ENCODE assay signal across 32 cellular contexts in genomic region chr2:223971731-223972130, GRCh38.
"Had no signal": no experiment of that assay in that cellular context is flagged by ENCODE, and none has a peak within 500 bp of the region (broad histone marks: within the 10 kb centered on the region; RNA-seq: fewer than 3 reads in every experiment).

No MANE protein-coding gene starts in this region.

- H3K4me1 ChIP-seq: adrenal gland, body of pancreas, breast epithelium had no signal

- H3K9me3 ChIP-seq: adrenal gland, body of pancreas, breast epithelium had no signal

- H3K4me3 ChIP-seq: adrenal gland, body of pancreas, breast epithelium had no signal

- H3K27ac ChIP-seq: adrenal gland, body of pancreas, brain microvascular endothelial cell, breast epithelium, VCaP had no signal

- DNase-seq: activated B cell treated with CpG ODN at 0.5 μM for 24 hours; activated CD4-positive, alpha-beta memory T cell treated with anti-CD3 and anti-CD28 coated beads for 36 hours; activated CD4-positive, alpha-beta T cell treated with anti-CD3 and anti-CD28 coated beads for 4 hours; activated CD4-positive, alpha-beta T cell treated with anti-CD3 and anti-CD28 coated beads, Interleukin-2, amount 10 ng/mL, durations not matched to agents 24 days and 14 days; activated CD4-positive, alpha-beta T cell treated with anti-CD3 and anti-CD28 coated beads, Interleukin-2, amount 50 U/mL, for 1 hour; activated CD4-positive, alpha-beta T cell treated with anti-CD3 and anti-CD28 coated beads, Interleukin-2, amount 50 U/mL, for 4 hours; activated CD4-positive, CD25-positive, alpha-beta regulatory T cell treated with anti-CD3 and anti-CD28 coated beads, Interleukin-2, amount 50 U/mL, for 72 hours; activated CD8-positive, alpha-beta memory T cell treated with anti-CD3 and anti-CD28 coated beads, Interleukin-2, amount 50 U/mL, for 4 hours; activated CD8-positive, alpha-beta T cell treated with anti-CD3 and anti-CD28 coated beads for 36 hours; activated effector memory CD4-positive, alpha-beta T cell treated with anti-CD3 and anti-CD28 coated beads, Interleukin-2, amount 50 U/mL, for 16 hours; activated gamma-delta T cell treated with Interleukin-2 at 50 U/mL for 16 hours; activated naive CD4-positive, alpha-beta T cell; activated naive CD4-positive, alpha-beta T cell treated with anti-CD3 and anti-CD28 coated beads for 36 hours; activated naive CD4-positive, alpha-beta T cell treated with anti-CD3 and anti-CD28 coated beads, Interleukin-2, amount 50 U/mL, for 16 hours; activated naive CD8-positive, alpha-beta T cell treated with anti-CD3 and anti-CD28 coated beads for 36 hours; activated T-cell treated with anti-CD3 and anti-CD28 coated beads for 4 hours; activated T-cell treated with anti-CD3 and anti-CD28 coated beads, Interleukin-2, amount 50 U/mL, for 1 hour; activated T-cell treated with anti-CD3 and anti-CD28 coated beads, Interleukin-2, amount 50 U/mL, for 4 hours; activated T-cell treated with anti-CD3 and anti-CD28 coated beads, Interleukin-2, amount 50 U/mL, for 72 hours; adrenal gland; amniotic stem cell; aorta; body of pancreas; brain microvascular endothelial cell; central memory CD4-positive, alpha-beta T cell; T-helper 1 cell; T-helper 2 cell; T-helper 9 cell had no signal

- H3K27me3 ChIP-seq: adrenal gland, body of pancreas, brain microvascular endothelial cell, breast epithelium had no signal

- ATAC-seq: activated CD8-positive, alpha-beta T cell treated with anti-CD3 and anti-CD28 coated beads for 36 hours; activated naive CD4-positive, alpha-beta T cell treated with anti-CD3 and anti-CD28 coated beads, Interleukin-2, amount 50 U/mL, for 72 hours; activated T-cell treated with anti-CD3 and anti-CD28 coated beads, Interleukin-2, amount 50 U/mL, for 4 hours; activated T-cell treated with anti-CD3 and anti-CD28 coated beads, Interleukin-2, amount 50 U/mL, for 72 hours; activated T-helper 17 cell treated with anti-CD3 and anti-CD28 coated beads, Interleukin-2, amount 50 U/mL, for 72 hours; body of pancreas had no signal

- H3K36me3 ChIP-seq: breast epithelium had no signal
